ENCODE assay signal across 29 cellular contexts in genomic region chr2:211328126-211328525, GRCh38.
"Had no signal": no experiment of that assay in that cellular context is flagged by ENCODE, and none has a peak within 500 bp of the region (broad histone marks: within the 10 kb centered on the region; RNA-seq: fewer than 3 reads in every experiment).

No MANE protein-coding gene starts in this region.

- H3K4me3 Mint-ChIP-seq: activated CD4-positive, alpha-beta memory T cell treated with anti-CD3 and anti-CD28 coated beads for 36 hours; activated CD4-positive, alpha-beta T cell treated with anti-CD3 and anti-CD28 coated beads for 36 hours; activated CD4-positive, alpha-beta T cell treated with anti-CD3 and anti-CD28 coated beads, Interleukin-2, amount 10 ng/mL, durations not matched to agents 24 days and 14 days; activated CD8-positive, alpha-beta memory T cell treated with anti-CD3 and anti-CD28 coated beads, Interleukin-2, amount 10 ng/mL, durations not matched to agents 7 days and 5 days; activated CD8-positive, alpha-beta T cell treated with anti-CD3 and anti-CD28 coated beads, Interleukin-2, amount 10 ng/mL, durations not matched to agents 7 days and 5 days; activated naive CD4-positive, alpha-beta T cell treated with anti-CD3 and anti-CD28 coated beads, Interleukin-2, amount 10 ng/mL, durations not matched to agents 7 days and 5 days; activated naive CD8-positive, alpha-beta T cell treated with anti-CD3 and anti-CD28 coated beads, Interleukin-2, amount 10 ng/mL, durations not matched to agents 7 days and 5 days; activated T-cell treated with anti-CD3 and anti-CD28 coated beads, Interleukin-2, amount 50 U/mL, for 24 hours; activated T-cell treated with anti-CD3 and anti-CD28 coated beads, Interleukin-2, amount 50 U/mL, for 72 hours; brain; central memory CD8-positive, alpha-beta T cell; dendritic cell treated with granulocyte-macrophage colony-stimulating factor and Interleukin-4, amounts not matched to agents 40 ng/mL and 50 ng/mL, for 4 days; endodermal cell had no signal

- H3K4me1 Mint-ChIP-seq: activated CD4-positive, alpha-beta T cell treated with anti-CD3 and anti-CD28 coated beads for 36 hours; activated CD4-positive, alpha-beta T cell treated with anti-CD3 and anti-CD28 coated beads, Interleukin-2, amount 10 ng/mL, durations not matched to agents 24 days and 14 days; activated CD8-positive, alpha-beta memory T cell treated with anti-CD3 and anti-CD28 coated beads, Interleukin-2, amount 10 ng/mL, durations not matched to agents 7 days and 5 days; activated naive CD4-positive, alpha-beta T cell treated with anti-CD3 and anti-CD28 coated beads, Interleukin-2, amount 10 ng/mL, durations not matched to agents 7 days and 5 days; activated naive CD8-positive, alpha-beta T cell treated with anti-CD3 and anti-CD28 coated beads, Interleukin-2, amount 10 ng/mL, durations not matched to agents 7 days and 5 days; central memory CD8-positive, alpha-beta T cell had no signal

- H3K36me3 ChIP-seq: ascending aorta, breast epithelium, esophagus squamous epithelium, gastroesophageal sphincter had no signal

- H3K36me3 Mint-ChIP-seq: activated CD4-positive, alpha-beta memory T cell treated with anti-CD3 and anti-CD28 coated beads for 36 hours; activated CD8-positive, alpha-beta memory T cell treated with anti-CD3 and anti-CD28 coated beads, Interleukin-2, amount 10 ng/mL, durations not matched to agents 7 days and 5 days; activated naive CD4-positive, alpha-beta T cell treated with anti-CD3 and anti-CD28 coated beads, Interleukin-2, amount 10 ng/mL, durations not matched to agents 7 days and 5 days; activated naive CD4-positive, alpha-beta T cell treated with anti-CD3 and anti-CD28 coated beads, Interleukin-2, amount 50 U/mL, for 72 hours; activated naive CD8-positive, alpha-beta T cell treated with anti-CD3 and anti-CD28 coated beads, Interleukin-2, amount 10 ng/mL, durations not matched to agents 7 days and 5 days; brain had no signal

- H3K27ac Mint-ChIP-seq: activated CD4-positive, alpha-beta memory T cell treated with anti-CD3 and anti-CD28 coated beads for 36 hours; activated CD4-positive, alpha-beta T cell treated with anti-CD3 and anti-CD28 coated beads for 36 hours; activated CD4-positive, alpha-beta T cell treated with anti-CD3 and anti-CD28 coated beads, Interleukin-2, amount 10 ng/mL, durations not matched to agents 24 days and 14 days; activated CD8-positive, alpha-beta memory T cell treated with anti-CD3 and anti-CD28 coated beads, Interleukin-2, amount 10 ng/mL, durations not matched to agents 7 days and 5 days; activated CD8-positive, alpha-beta T cell treated with anti-CD3 and anti-CD28 coated beads, Interleukin-2, amount 10 ng/mL, durations not matched to agents 7 days and 5 days; activated naive CD4-positive, alpha-beta T cell treated with anti-CD3 and anti-CD28 coated beads, Interleukin-2, amount 10 ng/mL, durations not matched to agents 7 days and 5 days; activated naive CD4-positive, alpha-beta T cell treated with anti-CD3 and anti-CD28 coated beads, Interleukin-2, amount 50 U/mL, for 72 hours; activated naive CD8-positive, alpha-beta T cell treated with anti-CD3 and anti-CD28 coated beads, Interleukin-2, amount 10 ng/mL, durations not matched to agents 7 days and 5 days; activated T-cell treated with anti-CD3 and anti-CD28 coated beads, Interleukin-2, amount 50 U/mL, for 24 hours; activated T-cell treated with anti-CD3 and anti-CD28 coated beads, Interleukin-2, amount 50 U/mL, for 72 hours; brain; dendritic cell treated with granulocyte-macrophage colony-stimulating factor and Interleukin-4, amounts not matched to agents 40 ng/mL and 50 ng/mL, for 4 days; endodermal cell had no signal

- H3K4me3 ChIP-seq: ascending aorta, breast epithelium, coronary artery, dorsolateral prefrontal cortex, esophagus squamous epithelium, gastroesophageal sphincter had no signal

- H3K27me3 ChIP-seq: ascending aorta, breast epithelium, dorsolateral prefrontal cortex, esophagus squamous epithelium, gastroesophageal sphincter had no signal

- H3K9me3 ChIP-seq: ascending aorta, breast epithelium, esophagus squamous epithelium had no signal

- DNase-seq: activated CD4-positive, alpha-beta memory T cell treated with anti-CD3 and anti-CD28 coated beads for 36 hours; activated CD4-positive, alpha-beta T cell treated with anti-CD3 and anti-CD28 coated beads for 36 hours; activated CD4-positive, alpha-beta T cell treated with anti-CD3 and anti-CD28 coated beads, Interleukin-2, amount 10 ng/mL, durations not matched to agents 24 days and 14 days; activated CD4-positive, CD25-positive, alpha-beta regulatory T cell; activated CD4-positive, CD25-positive, alpha-beta regulatory T cell treated with anti-CD3 and anti-CD28 coated beads, Interleukin-2, amount 50 U/mL, for 72 hours; activated CD8-positive, alpha-beta memory T cell treated with anti-CD3 and anti-CD28 coated beads, Interleukin-2, amount 10 ng/mL, durations not matched to agents 7 days and 5 days; activated CD8-positive, alpha-beta memory T cell treated with anti-CD3 and anti-CD28 coated beads, Interleukin-2, amount 50 U/mL, for 4 hours; activated CD8-positive, alpha-beta T cell treated with anti-CD3 and anti-CD28 coated beads, Interleukin-2, amount 10 ng/mL, durations not matched to agents 7 days and 5 days; activated gamma-delta T cell; activated naive CD4-positive, alpha-beta T cell; activated naive CD4-positive, alpha-beta T cell treated with anti-CD3 and anti-CD28 coated beads, Interleukin-2, amount 10 ng/mL, durations not matched to agents 7 days and 5 days; activated naive CD8-positive, alpha-beta T cell treated with anti-CD3 and anti-CD28 coated beads, Interleukin-2, amount 10 ng/mL, durations not matched to agents 7 days and 5 days; activated T-cell treated with anti-CD3 and anti-CD28 coated beads, Interleukin-2, amount 50 U/mL, for 24 hours; activated T-cell treated with anti-CD3 and anti-CD28 coated beads, Interleukin-2, amount 50 U/mL, for 72 hours; dorsolateral prefrontal cortex; effector memory CD4-positive, alpha-beta T cell; endodermal cell; esophagus squamous epithelium; foreskin melanocyte; hippocampal formation; T-helper 2 cell had no signal

- H3K27ac ChIP-seq: ascending aorta, breast epithelium, coronary artery, dorsolateral prefrontal cortex, esophagus squamous epithelium, gastroesophageal sphincter had no signal

- H3K27me3 Mint-ChIP-seq: activated CD4-positive, alpha-beta memory T cell treated with anti-CD3 and anti-CD28 coated beads for 36 hours; activated CD4-positive, alpha-beta T cell treated with anti-CD3 and anti-CD28 coated beads for 36 hours; activated CD4-positive, alpha-beta T cell treated with anti-CD3 and anti-CD28 coated beads, Interleukin-2, amount 10 ng/mL, durations not matched to agents 24 days and 14 days; activated CD8-positive, alpha-beta memory T cell treated with anti-CD3 and anti-CD28 coated beads, Interleukin-2, amount 10 ng/mL, durations not matched to agents 7 days and 5 days; activated naive CD4-positive, alpha-beta T cell treated with anti-CD3 and anti-CD28 coated beads, Interleukin-2, amount 10 ng/mL, durations not matched to agents 7 days and 5 days; activated naive CD8-positive, alpha-beta T cell treated with anti-CD3 and anti-CD28 coated beads, Interleukin-2, amount 10 ng/mL, durations not matched to agents 7 days and 5 days; activated T-cell treated with anti-CD3 and anti-CD28 coated beads, Interleukin-2, amount 50 U/mL, for 24 hours; brain; central memory CD8-positive, alpha-beta T cell; dendritic cell treated with granulocyte-macrophage colony-stimulating factor and Interleukin-4, amounts not matched to agents 40 ng/mL and 50 ng/mL, for 4 days had no signal

- ATAC-seq: activated CD4-positive, alpha-beta T cell treated with anti-CD3 and anti-CD28 coated beads for 36 hours; activated CD8-positive, alpha-beta memory T cell treated with anti-CD3 and anti-CD28 coated beads, Interleukin-2, amount 10 ng/mL, durations not matched to agents 7 days and 5 days; activated CD8-positive, alpha-beta T cell treated with anti-CD3 and anti-CD28 coated beads, Interleukin-2, amount 10 ng/mL, durations not matched to agents 7 days and 5 days; activated naive CD4-positive, alpha-beta T cell treated with anti-CD3 and anti-CD28 coated beads, Interleukin-2, amount 50 U/mL, for 72 hours; activated T-cell treated with anti-CD3 and anti-CD28 coated beads, Interleukin-2, amount 50 U/mL, for 72 hours; gastroesophageal sphincter had no signal

- H3K4me1 ChIP-seq: ascending aorta, breast epithelium, esophagus squamous epithelium, gastroesophageal sphincter had no signal

- H3K9me3 Mint-ChIP-seq: activated CD4-positive, alpha-beta T cell treated with anti-CD3 and anti-CD28 coated beads, Interleukin-2, amount 10 ng/mL, durations not matched to agents 24 days and 14 days; activated naive CD8-positive, alpha-beta T cell treated with anti-CD3 and anti-CD28 coated beads, Interleukin-2, amount 10 ng/mL, durations not matched to agents 7 days and 5 days; endodermal cell had no signal
